In genomic region chr1:55128418-55128817, GRCh38 we compare ENCODE assay signal across 16 cellular contexts.
DNase-seq lines count a peak whose midpoint lies in the region; ATAC-seq, FAIRE-seq and TF ChIP-seq lines count a peak whose summit lies in the region.
"Had no signal": no experiment of that assay in that cellular context is flagged by ENCODE, and none has a peak within 500 bp of the region (broad histone marks: within the 10 kb centered on the region; RNA-seq: fewer than 3 reads in every experiment).

No MANE protein-coding gene starts in this region.

- peaks cover 6 to 42% (median 34%) of the 10 kb centered on the region in 4 donors for H3K36me3 ChIP-seq in liver (ENCODE audit: control insufficient read depth in 4 of 4, insufficient read depth in 3 of 4, low read depth in 1 of 4, low read length in 3 of 4)

- CTCF ChIA-PET in A549 (lab: Yijun Ruan, JAX) (interaction anchor here (0.6 to 2.4 kb wide), 2 partner anchors 11 to 245 kb away, joined by 3 to 5 read pairs; no protein-coding TSS in a partner anchor), GM10248 (lab: Yijun Ruan, JAX) (interaction anchor here (2.0 kb wide), 1 partner anchor 24 kb away, joined by 4 read pairs; no protein-coding TSS in a partner anchor)
- CTCF ChIA-PET in activated CD8-positive, alpha-beta T cell treated with anti-CD3 and anti-CD28 coated beads for 36 hours (lab: Charles Lee): interaction anchor here (0.8 to 1.6 kb wide), 5 partner anchors 8 to 149 kb away, joined by 3 to 8 read pairs (median 4); no protein-coding TSS in a partner anchor

- intact Hi-C loops in activated CD8-positive, alpha-beta T cell treated with anti-CD3 and anti-CD28 coated beads for 36 hours (cut with micrococcal nuclease): no loop called here

- H3K4me1 Mint-ChIP-seq in activated CD8-positive, alpha-beta T cell treated with anti-CD3 and anti-CD28 coated beads for 36 hours (ENCODE audit: low read depth): peaks cover 35% of the 10 kb centered on the region

- no peak for TF ChIP-seq POLR2A in A549 (IDR thresholded peaks at IDR 0.05; ENCODE audit: low read length)

- H3K4me3 Mint-ChIP-seq in activated CD8-positive, alpha-beta T cell treated with anti-CD3 and anti-CD28 coated beads for 36 hours: peak overlapping the region; percentile 5

- TF ChIP-seq CTCF in A549 (IDR thresholded peaks at IDR 0.05) (no peak), liver (IDR thresholded peaks at IDR 0.05; ENCODE audit: low read depth, low read length, missing input control) (no peak), GM10248 (IDR thresholded peaks at IDR 0.05; ENCODE audit: control extremely low read depth, extremely low read depth, low read depth, missing control alignments) (no peak)
- no peak for TF ChIP-seq CTCF in activated CD8-positive, alpha-beta T cell treated with anti-CD3 and anti-CD28 coated beads for 36 hours (IDR thresholded peaks at IDR 0.05)

- H3K27me3 ChIP-seq in liver (ENCODE audit: control insufficient read depth in 4 of 4, insufficient read depth in 4 of 4, low read length in 3 of 4): no peaks in the 10 kb centered on the region
- H3K27me3 ChIP-seq: BLaER1, esophagus squamous epithelium had no signal

- H3K4me3 ChIP-seq in A549 (no peak overlapping the region), liver (ENCODE audit: low read depth in 1 of 3, low read length in 3 of 3) (no peak overlapping the region)
- H3K4me3 ChIP-seq: BLaER1, coronary artery, esophagus squamous epithelium had no signal

- POLR2A ChIA-PET in A549 (lab: Yijun Ruan, JAX) (no interaction called here), GM10248 (lab: Yijun Ruan, JAX) (no interaction called here)
- POLR2A ChIA-PET in activated CD8-positive, alpha-beta T cell treated with anti-CD3 and anti-CD28 coated beads for 36 hours (lab: Charles Lee): no interaction called here

- H3K4me1 ChIP-seq in A549 (peaks cover 37% of the 10 kb centered on the region), liver (ENCODE audit: control insufficient read depth in 4 of 4, insufficient read depth in 4 of 4, low read length in 3 of 4) (peaks cover 2 to 20% (median 18%) of the 10 kb centered on the region in 4 donors)
- H3K4me1 ChIP-seq: BLaER1 had no signal

- H3K27ac Mint-ChIP-seq in activated CD8-positive, alpha-beta T cell treated with anti-CD3 and anti-CD28 coated beads for 36 hours: peak overlapping the region; percentile 85

- in situ Hi-C loops in Caki2 (cut with HindIII; ENCODE audit: low pct_unique_long_range_greater_than_20kb, low sequenced_read_pairs): no loop called here

- 37% methylated on average over 4 of the region's 4 CpGs for WGBS in A549 (ENCODE audit: missing lambda C conversion rate)
- 46% methylated on average over 4 of the region's 4 CpGs for WGBS in liver

- TF ChIP-seq RAD21 in A549 (conservative IDR thresholded peaks at IDR 0.05 in 1 of 2, IDR thresholded peaks at IDR 0.05 in 1 of 2) (no peak), liver (IDR thresholded peaks at IDR 0.05) (no peak)

- FAIRE-seq in A549 (lab: Jason Lieb, UNC): no peak
- FAIRE-seq: H1 had no signal

- H3K9me3 Mint-ChIP-seq in activated CD8-positive, alpha-beta T cell treated with anti-CD3 and anti-CD28 coated beads for 36 hours: no peaks in the 10 kb centered on the region

- peak overlapping the region; percentile 45 for H3K4me2 ChIP-seq in A549
- H3K4me2 ChIP-seq: BLaER1 had no signal

- H3K9ac ChIP-seq in liver (ENCODE audit: low read depth in 1 of 2, low read length in 2 of 2): no peak overlapping the region
- H3K9ac ChIP-seq: BLaER1 had no signal

- H3K27ac ChIP-seq in A549: peak overlapping the region in 1 of 2 experiments; percentile 55; a peak in 3 of 6 replicates
- peak overlapping the region in 1 of 2 donors; percentile 33 for H3K27ac ChIP-seq in liver (ENCODE audit: low read depth in 1 of 2, low read length in 2 of 2)
- H3K27ac ChIP-seq: BLaER1, esophagus squamous epithelium had no signal

- no peak for TF ChIP-seq EP300 in A549 (IDR thresholded peaks at IDR 0.05)

- peak in 1 of 2 experiments; percentile 77 for DNase-seq in A549 (ENCODE audit: low read depth in 1 of 2, low spot score in 1 of 2)
- peak; percentile 94 for DNase-seq in Caki2 (ENCODE audit: low read depth)
- DNase-seq in activated CD8-positive, alpha-beta T cell treated with anti-CD3 and anti-CD28 coated beads for 36 hours: peak; percentile 12
- DNase-seq in NCI-H2029 (lab: John Stamatoyannopoulos, UW): no peak
- DNase-seq in GM10248 (ENCODE audit: extremely low spot score): no peak
- DNase-seq in AML-193 (lab: John Stamatoyannopoulos, UW): no peak
- DNase-seq: activated CD4-positive, alpha-beta T cell treated with anti-CD3 and anti-CD28 coated beads for 1 hour; esophagus squamous epithelium; mesendoderm; NCI-H345; stimulated activated CD4-positive, alpha-beta T cell treated with anti-CD3 and anti-CD28 coated beads, Interleukin-2, amount 100 ng/mL, for 24 hours had no signal

- ATAC-seq in A549 (peak; percentile 30 to 80; a peak in 4 of 6 replicates), GM19397 (IDR thresholded peaks at IDR 0.05; ENCODE audit: unreplicated experiment) (no peak)
- ATAC-seq in activated CD8-positive, alpha-beta T cell treated with anti-CD3 and anti-CD28 coated beads for 36 hours: peak; percentile 29

- H3K9me3 ChIP-seq in A549: no peaks in the 10 kb centered on the region
- H3K9me3 ChIP-seq in liver (ENCODE audit: control insufficient read depth in 4 of 4, low read length in 3 of 4): no peaks in the 10 kb centered on the region
- H3K9me3 ChIP-seq: esophagus squamous epithelium had no signal

- H3K27me3 Mint-ChIP-seq in activated CD8-positive, alpha-beta T cell treated with anti-CD3 and anti-CD28 coated beads for 36 hours: no peaks in the 10 kb centered on the region

- H3K36me3 Mint-ChIP-seq in activated CD8-positive, alpha-beta T cell treated with anti-CD3 and anti-CD28 coated beads for 36 hours (ENCODE audit: low read depth): peaks cover 59% of the 10 kb centered on the region

TF ChIP-seq in A549, 52 proteins besides CTCF, POLR2A, EP300 and RAD21 (continues in another document):
- TF ChIP-seq ELK1 (IDR thresholded peaks at IDR 0.05; ENCODE audit: low read depth, low read length) (no peak), CEBPB (IDR thresholded peaks at IDR 0.05) (peak in 1 of 2 experiments; percentile 44; a peak in 2 of 4 replicates), GATA3 (IDR thresholded peaks at IDR 0.05; ENCODE audit: borderline replicate concordance) (no peak), MAZ (IDR thresholded peaks at IDR 0.05; ENCODE audit: borderline replicate concordance, low read depth, low read length) (no peak), HDAC2 (IDR thresholded peaks at IDR 0.05) (no peak), FOSL2 (IDR thresholded peaks at IDR 0.05) (no peak), FOSL2 (CRISPR knock-in tag; IDR thresholded peaks at IDR 0.05) (peak; percentile 47), BHLHE40 (IDR thresholded peaks at IDR 0.05; ENCODE audit: low read depth, low read length) (no peak), HEYL (CRISPR knock-in tag; IDR thresholded peaks at IDR 0.05) (no peak), RFX5 (IDR thresholded peaks at IDR 0.05) (no peak), MAFK (IDR thresholded peaks at IDR 0.05; ENCODE audit: partially characterized antibody) (no peak), KDM5A (IDR thresholded peaks at IDR 0.05) (no peak), ZSCAN20 (CRISPR knock-in tag; IDR thresholded peaks at IDR 0.05) (no peak)
- TF ChIP-seq, protein P1, sequence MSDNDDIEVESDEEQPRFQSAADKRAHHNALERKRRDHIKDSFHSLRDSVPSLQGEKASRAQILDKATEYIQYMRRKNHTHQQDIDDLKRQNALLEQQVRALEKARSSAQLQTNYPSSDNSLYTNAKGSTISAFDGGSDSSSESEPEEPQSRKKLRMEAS (IDR thresholded peaks at IDR 0.05): no peak

TF ChIP-seq in liver, 16 proteins besides CTCF, POLR2A, EP300 and RAD21 (continues in another document):
- TF ChIP-seq EGR1 (IDR thresholded peaks at IDR 0.05; ENCODE audit: low read depth in 2 of 2) (no peak), NR2F2 (IDR thresholded peaks at IDR 0.05) (peak; percentile 85), HNF4G (IDR thresholded peaks at IDR 0.05) (no peak), JUND (IDR thresholded peaks at IDR 0.05) (peak in 1 of 2 donors; percentile 28), TAF1 (conservative IDR thresholded peaks at IDR 0.05) (no peak)
- TF ChIP-seq, protein P2, sequence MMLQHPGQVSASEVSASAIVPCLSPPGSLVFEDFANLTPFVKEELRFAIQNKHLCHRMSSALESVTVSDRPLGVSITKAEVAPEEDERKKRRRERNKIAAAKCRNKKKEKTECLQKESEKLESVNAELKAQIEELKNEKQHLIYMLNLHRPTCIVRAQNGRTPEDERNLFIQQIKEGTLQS (IDR thresholded peaks at IDR 0.05): no peak
- TF ChIP-seq, protein P3, sequence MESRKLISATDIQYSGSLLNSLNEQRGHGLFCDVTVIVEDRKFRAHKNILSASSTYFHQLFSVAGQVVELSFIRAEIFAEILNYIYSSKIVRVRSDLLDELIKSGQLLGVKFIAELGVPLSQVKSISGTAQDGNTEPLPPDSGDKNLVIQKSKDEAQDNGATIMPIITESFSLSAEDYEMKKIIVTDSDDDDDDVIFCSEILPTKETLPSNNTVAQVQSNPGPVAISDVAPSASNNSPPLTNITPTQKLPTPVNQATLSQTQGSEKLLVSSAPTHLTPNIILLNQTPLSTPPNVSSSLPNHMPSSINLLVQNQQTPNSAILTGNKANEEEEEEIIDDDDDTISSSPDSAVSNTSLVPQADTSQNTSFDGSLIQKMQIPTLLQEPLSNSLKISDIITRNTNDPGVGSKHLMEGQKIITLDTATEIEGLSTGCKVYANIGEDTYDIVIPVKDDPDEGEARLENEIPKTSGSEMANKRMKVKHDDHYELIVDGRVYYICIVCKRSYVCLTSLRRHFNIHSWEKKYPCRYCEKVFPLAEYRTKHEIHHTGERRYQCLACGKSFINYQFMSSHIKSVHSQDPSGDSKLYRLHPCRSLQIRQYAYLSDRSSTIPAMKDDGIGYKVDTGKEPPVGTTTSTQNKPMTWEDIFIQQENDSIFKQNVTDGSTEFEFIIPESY (IDR thresholded peaks at IDR 0.05): no peak

Comparison
In these comparisons a context has a peak if more than half of its experiments do, and no peak if none do; other contexts are left out.
1. DNase-seq: peak in Caki2 (single experiment) and activated CD8-positive, alpha-beta T cell treated with anti-CD3 and anti-CD28 coated beads for 36 hours (single experiment); none in NCI-H2029 (single experiment), GM10248 (single experiment) and AML-193 (0 of 2).